Comparison of ENCODE assay signal across 17 cellular contexts in genomic region chr6:11245406-11245990, GRCh38.
"Had no signal": no experiment of that assay in that cellular context is flagged by ENCODE, and none has a peak within 500 bp of the region (broad histone marks: within the 10 kb centered on the region; RNA-seq: fewer than 3 reads in every experiment).

No MANE protein-coding gene starts in this region.

- H3K36me3 ChIP-seq: colonic mucosa, heart right ventricle, WERI-Rb-1 had no signal

- H3K9me3 ChIP-seq: colonic mucosa, psoas muscle had no signal

- H3K4me3 Mint-ChIP-seq: activated CD4-positive, alpha-beta memory T cell treated with anti-CD3 and anti-CD28 coated beads, Interleukin-2, amount 10 ng/mL, durations not matched to agents 7 days and 5 days; activated CD4-positive, alpha-beta T cell treated with anti-CD3 and anti-CD28 coated beads for 36 hours; activated T-cell treated with anti-CD3 and anti-CD28 coated beads, Interleukin-2, amount 50 U/mL, for 72 hours; natural killer cell treated with Interleukin-12 subunit alpha and Interleukin-12 subunit beta and Interleukin-15 and Interleukin-18, amount 100 ng/mL, for 72 hours; T-cell had no signal

- H3K27me3 Mint-ChIP-seq: activated CD4-positive, alpha-beta memory T cell treated with anti-CD3 and anti-CD28 coated beads, Interleukin-2, amount 10 ng/mL, durations not matched to agents 7 days and 5 days; activated CD4-positive, alpha-beta T cell treated with anti-CD3 and anti-CD28 coated beads for 36 hours; natural killer cell treated with Interleukin-12 subunit alpha and Interleukin-12 subunit beta and Interleukin-15 and Interleukin-18, amount 100 ng/mL, for 72 hours; T-cell had no signal

- H3K27me3 ChIP-seq: colonic mucosa, heart right ventricle had no signal

- ATAC-seq: heart right ventricle; natural killer cell treated with Interleukin-12 subunit alpha and Interleukin-12 subunit beta and Interleukin-15 and Interleukin-18, amount 100 ng/mL, for 72 hours; psoas muscle; T-cell had no signal

- H3K27ac Mint-ChIP-seq: activated CD4-positive, alpha-beta memory T cell treated with anti-CD3 and anti-CD28 coated beads, Interleukin-2, amount 10 ng/mL, durations not matched to agents 7 days and 5 days; activated T-cell treated with anti-CD3 and anti-CD28 coated beads, Interleukin-2, amount 50 U/mL, for 72 hours; T-cell had no signal

- H3K4me3 ChIP-seq: colonic mucosa, heart right ventricle, psoas muscle had no signal

- H3K27ac ChIP-seq: colonic mucosa, heart right ventricle, psoas muscle, WERI-Rb-1 had no signal

- H3K4me1 ChIP-seq: colonic mucosa, psoas muscle had no signal

- DNase-seq: activated CD4-positive, alpha-beta memory T cell treated with anti-CD3 and anti-CD28 coated beads, Interleukin-2, amount 10 ng/mL, durations not matched to agents 7 days and 5 days; activated CD4-positive, alpha-beta T cell treated with anti-CD3 and anti-CD28 coated beads for 36 hours; activated naive CD4-positive, alpha-beta T cell; activated T-cell treated with anti-CD3 and anti-CD28 coated beads, Interleukin-2, amount 50 U/mL, for 72 hours; colonic mucosa; effector memory CD4-positive, alpha-beta T cell; erythroblast; foreskin melanocyte; heart right ventricle; mammary epithelial cell; psoas muscle; stimulated activated CD4-positive, alpha-beta T cell treated with anti-CD3 and anti-CD28 coated beads, Interleukin-12 subunit alpha, Interleukin-12 subunit beta, amount 100 ng/mL, for 4 hours; stimulated activated naive CD8-positive, alpha-beta T cell treated with anti-CD3 and anti-CD28 coated beads, Interleukin-15, Interleukin-2, amounts not matched to agents 100 U/mL and 50 U/mL, for 24 hours; T-cell; T1000; WERI-Rb-1 had no signal
